In the genomic region with DNA sequence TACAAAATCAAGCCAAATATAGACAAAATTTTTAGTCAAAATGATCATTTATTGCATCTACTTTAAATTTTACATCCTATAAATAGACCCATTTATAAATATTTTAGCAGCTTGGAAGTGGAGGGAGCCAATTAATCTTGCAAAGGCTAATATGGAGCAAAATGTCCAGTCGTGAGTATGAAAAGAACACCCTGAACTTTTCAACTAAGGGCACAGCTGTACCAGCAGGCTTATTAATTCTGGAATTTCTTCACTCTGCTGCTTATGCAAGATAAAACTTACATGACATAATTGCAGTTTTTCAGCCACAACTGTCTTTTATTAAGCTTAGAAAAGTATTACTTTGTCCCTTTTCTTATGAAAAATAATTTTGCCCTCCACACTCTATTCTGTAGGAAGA, we compare ENCODE assay signal across 18 cellular contexts. TPM values are rescaled to one million over a fixed set of nuclear protein-coding genes. Genes with fewer than 3 reads are reported as not detected.
DNase-seq lines count a peak whose midpoint lies in the region; ATAC-seq and TF ChIP-seq lines count a peak whose summit lies in the region.
"Had no signal": no experiment of that assay in that cellular context is flagged by ENCODE, and none has a peak within 500 bp of the region (broad histone marks: within the 10 kb centered on the region; RNA-seq: fewer than 3 reads in every experiment).

No MANE protein-coding gene starts in this region.

- no peak for TF ChIP-seq CTCF in heart left ventricle (IDR thresholded peaks at IDR 0.05)
- no peak for TF ChIP-seq CTCF in omental fat pad (IDR thresholded peaks at IDR 0.05)
- no peak for TF ChIP-seq CTCF in upper lobe of right lung (IDR thresholded peaks at IDR 0.05)
- TF ChIP-seq CTCF in osteoblast (IDR thresholded peaks at IDR 0.05; ENCODE audit: extremely low read depth, low read depth, low read length), result no peak

- 15 to 20% (median 16%) methylated on average over 1 of the region's 1 CpG for WGBS in heart left ventricle, 4 donors

- H3K36me3 ChIP-seq in heart left ventricle (peaks cover 0 to 22% (median 0%) of the 10 kb centered on the region in 9 donors), upper lobe of right lung (no peaks in the 10 kb centered on the region), osteoblast (ENCODE audit: insufficient read depth, low read length) (no peaks in the 10 kb centered on the region)

- no peak overlapping the region for H3K4me2 ChIP-seq in osteoblast (ENCODE audit: insufficient read depth, low read length)

- no peaks in the 10 kb centered on the region for H3K27me3 ChIP-seq in heart left ventricle
- no peaks in the 10 kb centered on the region for H3K27me3 ChIP-seq in upper lobe of right lung
- H3K27me3 ChIP-seq in osteoblast (ENCODE audit: insufficient read depth, low read length), result no peaks in the 10 kb centered on the region

- H3K4me1 ChIP-seq in heart left ventricle (peaks cover 0 to 17% (median 7%) of the 10 kb centered on the region in 12 donors), upper lobe of right lung (no peaks in the 10 kb centered on the region), osteoblast (ENCODE audit: insufficient read depth, low read length) (no peaks in the 10 kb centered on the region)

- peak; percentile 8 to 51 for DNase-seq in NOMO-1 (lab: John Stamatoyannopoulos, UW; ENCODE audit: unreplicated experiment in 2 of 2)
- no peak for DNase-seq in NOMO-1 treated with dmso at 0.1 percent for 144 hours (lab: John Stamatoyannopoulos, UW; ENCODE audit: unreplicated experiment)
- no peak for DNase-seq in heart left ventricle
- DNase-seq in omental fat pad (ENCODE audit: low spot score), result no peak
- no peak for DNase-seq in upper lobe of right lung
- no peak for DNase-seq in osteoblast (ENCODE audit: insufficient read length, low spot score, missing footprints)
- DNase-seq in A172 (ENCODE audit: low spot score), result no peak
- DNase-seq in posterior vena cava (ENCODE audit: low spot score), result no peak
- DNase-seq: 8988T; activated CD4-positive, alpha-beta T cell treated with anti-CD3 and anti-CD28 coated beads for 48 hours; activated T-cell treated with anti-CD3 and anti-CD28 coated beads, Interleukin-2, amount 50 U/mL, for 1 hour; hippocampal formation; NCI-H1105 treated with DMSO at 0.1 percent for 48 hours; nephron progenitor cell had no signal

- no peaks in the 10 kb centered on the region for H3K79me2 ChIP-seq in osteoblast (ENCODE audit: insufficient read depth, low read length)

- H3K27ac ChIP-seq in heart left ventricle, result peak overlapping the region; percentile 8 to 76 (median 46)
- H3K27ac ChIP-seq in upper lobe of right lung, result no peak overlapping the region
- no peak overlapping the region for H3K27ac ChIP-seq in osteoblast (ENCODE audit: low read depth, low read length)

- no peak overlapping the region for H2AFZ ChIP-seq in osteoblast (ENCODE audit: low read length)

- no peak for TF ChIP-seq POLR2A in heart left ventricle (IDR thresholded peaks at IDR 0.05)

- ATAC-seq in heart left ventricle, result peak; percentile 62 to 88 (median 72)
- ATAC-seq in omental fat pad (ENCODE audit: low FRiP score), result peak; percentile 92
- ATAC-seq in upper lobe of right lung, result peak; percentile 40
- ATAC-seq: activated naive CD4-positive, alpha-beta T cell treated with anti-CD3 and anti-CD28 coated beads, Interleukin-2, amount 50 U/mL, for 72 hours; HCT116 had no signal

- no peaks in the 10 kb centered on the region for H4K20me1 ChIP-seq in osteoblast (ENCODE audit: insufficient read depth, low read length)

- no peaks in the 10 kb centered on the region for H3K9me3 ChIP-seq in heart left ventricle
- H3K9me3 ChIP-seq in upper lobe of right lung, result no peaks in the 10 kb centered on the region
- no peaks in the 10 kb centered on the region for H3K9me3 ChIP-seq in osteoblast (ENCODE audit: low read depth, low read length)

- intact Hi-C loops in heart left ventricle (cut with DNase I) (no loop called here), upper lobe of right lung (cut with DNase I) (no loop called here), posterior vena cava (cut with DNase I) (no loop called here)

- H3K4me3 ChIP-seq in heart left ventricle (no peak overlapping the region), upper lobe of right lung (no peak overlapping the region), osteoblast (ENCODE audit: insufficient read depth, low read length) (no peak overlapping the region)

RNA-seq across cellular contexts. Expression of a gene that starts 22.9 kb away (rescaled TPM):
- total RNA-seq in heart left ventricle (10 to 100 TPM; 32.9 to 52.9 (median 43.7) TPM), omental fat pad (100 to 1,000 TPM in 2 of 4 donors, 10 to 100 TPM in 2; 55.5 to 143 (median 105) TPM), upper lobe of right lung (80.5 TPM), osteoblast (61.9 and 70.7 TPM in 2 replicates), posterior vena cava (100 to 1,000 TPM in 1 of 2 donors, 10 to 100 TPM in 1; 87.6 to 134 TPM)
- polyA plus RNA-seq in heart left ventricle, result 10 to 100 TPM; 24.2 to 44.4 TPM
- 7.6 and 16.9 TPM in 2 replicates for total RNA-seq in A172 (2014; rRNA removed; shearing (Covaris generic))

RNA-seq across cellular contexts. Expression of a gene that starts 54.0 kb away (rescaled TPM):
- total RNA-seq in heart left ventricle, result 1,000 to 10,000 TPM in 1 of 9 donors, 100 to 1,000 TPM in 8; 466 to 1,072 (median 885) TPM
- 100 to 1,000 TPM; 592 to 872 TPM for polyA plus RNA-seq in heart left ventricle
- total RNA-seq in omental fat pad, result under 1 TPM in 1 of 4 donors, not detected in 3; 0.37 TPM
- total RNA-seq in upper lobe of right lung, result 0.23 TPM
- 0.29 and 0.36 TPM in 2 replicates for total RNA-seq in osteoblast
- 0.10 TPM in 1 of 2 replicates, not detected in the other for total RNA-seq in A172 (2014; rRNA removed; shearing (Covaris generic))
- total RNA-seq in posterior vena cava, result 10 to 100 TPM in 1 of 2 donors, 1 to 10 TPM in 1; 3.9 to 14.3 TPM
- total RNA-seq: activated naive CD4-positive, alpha-beta T cell treated with anti-CD3 and anti-CD28 coated beads, Interleukin-2, amount 50 U/mL, for 72 hours; cerebellum had no signal
- polyA plus RNA-seq: IgD-negative memory B cell had no signal

Comparison
In these comparisons a context has a peak if more than half of its experiments do, and no peak if none do; other contexts are left out.
1. DNase-seq: peak in NOMO-1 (2 of 2); none in NOMO-1 treated with dmso at 0.1 percent for 144 hours (single experiment), heart left ventricle (0 of 5), omental fat pad (single experiment), upper lobe of right lung (single experiment), osteoblast (single experiment), A172 (single experiment) and posterior vena cava (single experiment).
2. ATAC-seq: peak in every context shown above with its lines; median percentile 92 in omental fat pad; 72 in heart left ventricle; 40 in upper lobe of right lung.
3. H3K27ac ChIP-seq: peak in heart left ventricle (12 of 12); none in upper lobe of right lung (single experiment) and osteoblast (single experiment).
4. RNA of a gene that starts 54.0 kb away (total RNA-seq): 466 to 1,072 TPM in heart left ventricle; 3.9 to 14.3 TPM in posterior vena cava, 0.29 to 0.36 TPM in osteoblast, 0.23 TPM in upper lobe of right lung (single experiment), 0.37 TPM in omental fat pad and 0.10 TPM in A172; every median in the first group is over 10 times any median in the second.